Comparison of ENCODE assay signal across 9 cellular contexts in genomic region chr3:11096266-11097135, GRCh38. TPM values are rescaled to one million over a fixed set of nuclear protein-coding genes. Genes with fewer than 3 reads are reported as not detected.
DNase-seq lines count a peak whose midpoint lies in the region; ATAC-seq, FAIRE-seq and TF ChIP-seq lines count a peak whose summit lies in the region.
"Had no signal": no experiment of that assay in that cellular context is flagged by ENCODE, and none has a peak within 500 bp of the region (broad histone marks: within the 10 kb centered on the region; RNA-seq: fewer than 3 reads in every experiment).

No MANE protein-coding gene starts in this region.

- H3K27me3 ChIP-seq in adrenal gland (no peaks in the 10 kb centered on the region), right cardiac atrium (ENCODE audit: control insufficient read depth, insufficient read depth) (no peaks in the 10 kb centered on the region), rectal smooth muscle tissue (ENCODE audit: control insufficient read depth, insufficient read depth, low read length) (no peaks in the 10 kb centered on the region), aorta (ENCODE audit: control insufficient read depth in 1 of 2, insufficient read depth in 2 of 2, low read length in 1 of 2) (no peaks in the 10 kb centered on the region)

- no peak overlapping the region for H3K9ac ChIP-seq in rectal smooth muscle tissue (ENCODE audit: low read length)

- no peak for TF ChIP-seq CTCF in adrenal gland (IDR thresholded peaks at IDR 0.05)

- H3K36me3 ChIP-seq in adrenal gland (replicated peaks in 1 of 2) (no peaks in the 10 kb centered on the region), rectal smooth muscle tissue (ENCODE audit: control insufficient read depth, insufficient read depth, low read length) (no peaks in the 10 kb centered on the region), aorta (ENCODE audit: control insufficient read depth in 1 of 2, insufficient read depth in 2 of 2, low read length in 1 of 2) (no peaks in the 10 kb centered on the region)

- H3K9me3 ChIP-seq in adrenal gland (replicated peaks in 1 of 3) (no peaks in the 10 kb centered on the region), right cardiac atrium (ENCODE audit: control insufficient read depth, low read length) (no peaks in the 10 kb centered on the region), aorta (ENCODE audit: control insufficient read depth, low read length) (no peaks in the 10 kb centered on the region)

- intact Hi-C loops in adrenal gland (cut with DNase I): no loop called here
- intact Hi-C loops in right cardiac atrium (cut with DNase I): no loop called here
- intact Hi-C loops in aorta (cut with DNase I): loop anchor here (5.0 kb wide), 2 partner anchors 51 to 56 kb away; partner anchors contain the start of gene HRH1 (in 1 of the 2)

- H3K27ac ChIP-seq in adrenal gland (peak overlapping the region in 2 of 5 donors; percentile 58 to 68), right cardiac atrium (ENCODE audit: low read length) (no peak overlapping the region), rectal smooth muscle tissue (ENCODE audit: low read depth, low read length) (peak overlapping the region; percentile 84), aorta (ENCODE audit: low read depth in 1 of 2, low read length in 2 of 2) (peak overlapping the region; percentile 71 to 72)

- DNase-seq in NK-92 treated with Interleukin-12 subunit alpha and Interleukin-12 subunit beta, amount 100 ng/mL, for 24 hours (lab: John Stamatoyannopoulos, UW): peak; percentile 76
- DNase-seq in NK-92 (lab: John Stamatoyannopoulos, UW; ENCODE audit: unreplicated experiment) (no peak), SK-MEL-5 (ENCODE audit: low read depth, low spot score) (peak; percentile 49), adrenal gland (peak; percentile 50 to 88 (median 77)), right cardiac atrium (peak; percentile 86 to 87 (median 86)), aorta (peak; percentile 92 to 96), GM12892 (ENCODE audit: insufficient read length) (no peak)

- peaks cover 0 to 12% of the 10 kb centered on the region in 2 donors for H3K4me1 ChIP-seq in adrenal gland (replicated peaks in 1 of 2)
- H3K4me1 ChIP-seq in right cardiac atrium (ENCODE audit: control insufficient read depth, insufficient read depth, low read length): no peaks in the 10 kb centered on the region
- peaks cover 15% of the 10 kb centered on the region for H3K4me1 ChIP-seq in rectal smooth muscle tissue (ENCODE audit: control insufficient read depth, insufficient read depth, low read length)
- no peaks in the 10 kb centered on the region for H3K4me1 ChIP-seq in aorta (ENCODE audit: control insufficient read depth in 1 of 2, insufficient read depth in 2 of 2, low read length in 2 of 2)

- in situ Hi-C loops in SK-MEL-5 (cut with HindIII; ENCODE audit: low pct_unique_long_range_greater_than_20kb, low sequenced_read_pairs): no loop called here

- FAIRE-seq in GM12892 (lab: Jason Lieb, UNC): no peak
- FAIRE-seq: islet of Langerhans had no signal

- H3K4me3 ChIP-seq in adrenal gland (peak overlapping the region in 1 of 4 donors; percentile 46), right cardiac atrium (ENCODE audit: low read length) (peak overlapping the region; percentile 13), rectal smooth muscle tissue (ENCODE audit: low read length) (peak overlapping the region; percentile 53), aorta (ENCODE audit: low read length in 2 of 2) (no peak overlapping the region)

- TF ChIP-seq POLR2A in adrenal gland (IDR thresholded peaks at IDR 0.05) (no peak), GM12892 (IDR thresholded peaks at IDR 0.05; ENCODE audit: low read depth, low read length) (no peak)

- ATAC-seq in right cardiac atrium (peak; percentile 95 to 97), aorta (ENCODE audit: low FRiP score) (peak; percentile 92)

- 7 to 20% (median 14%) methylated on average over 11 to 23 of the region's 23 CpGs for WGBS in adrenal gland, 4 donors
- WGBS in right cardiac atrium: 10% methylated on average over 23 of the region's 23 CpGs
- 4 to 5% methylated on average over 23 of the region's 23 CpGs for WGBS in aorta, 2 donors

RNA-seq across cellular contexts. Expression of gene HRH1, which starts 57.8 kb away (rescaled TPM):
- total RNA-seq in SK-MEL-5 (2014; rRNA removed; shearing (Covaris generic)): not detected in 2 replicates
- polyA plus RNA-seq in SK-MEL-5 (2015; cell fraction: cytosol; rRNA removed): 0.20 TPM in 1 of 2 replicates, not detected in the other
- not detected in 2 replicates for polyA plus RNA-seq in SK-MEL-5 (2015; cell fraction: nucleus; rRNA removed)
- total RNA-seq in adrenal gland: 1 to 10 TPM in 6 of 8 donors, under 1 TPM in 2; 0.24 to 6.5 (median 2.4) TPM
- polyA plus RNA-seq in adrenal gland: 1 to 10 TPM; 1.4 to 4.0 (median 2.2) TPM
- 1 to 10 TPM; 1.1 to 1.8 (median 1.5) TPM for total RNA-seq in right cardiac atrium
- polyA plus RNA-seq in right cardiac atrium: 0.43 TPM
- 10 to 100 TPM; 22.4 to 45.1 TPM for total RNA-seq in aorta
- polyA plus RNA-seq in aorta: 1 to 10 TPM; 3.9 to 4.4 TPM
- polyA plus RNA-seq in GM12892 (2012; ENCODE audit: missing spikeins): not detected

Comparison
In these comparisons a context has a peak if more than half of its experiments do, and no peak if none do; other contexts are left out.
1. DNase-seq: peak in NK-92 treated with Interleukin-12 subunit alpha and Interleukin-12 subunit beta, amount 100 ng/mL, for 24 hours (single experiment), SK-MEL-5 (single experiment), adrenal gland (7 of 7), right cardiac atrium (3 of 3) and aorta (2 of 2); none in NK-92 (single experiment) and GM12892 (single experiment).
2. H3K4me3 ChIP-seq: peak in right cardiac atrium (single experiment) and rectal smooth muscle tissue (single experiment); none in aorta (0 of 2).
3. intact Hi-C loops: an anchor here in aorta (5.0 kb wide); none called in adrenal gland and right cardiac atrium.